8 cellular contexts compared by ENCODE assay signal in genomic region chr20:62805365-62805710, GRCh38. TPM values are rescaled to one million over a fixed set of nuclear protein-coding genes. Genes with fewer than 3 reads are reported as not detected.
DNase-seq lines count a peak whose midpoint lies in the region; ATAC-seq, FAIRE-seq and TF ChIP-seq lines count a peak whose summit lies in the region.

No MANE protein-coding gene starts in this region.

- TF ChIP-seq EP300 in ovary (IDR thresholded peaks at IDR 0.05), result no peak

- 1 to 2% (median 1%) methylated on average over 17 to 32 of the region's 32 CpGs for WGBS in heart left ventricle, 4 donors
- 0% methylated on average over 23 to 32 of the region's 32 CpGs for WGBS in ovary, 3 donors

- TF ChIP-seq CTCF in heart left ventricle (IDR thresholded peaks at IDR 0.05) (no peak), fibroblast of lung (conservative IDR thresholded peaks at IDR 0.05 in 1 of 2, IDR thresholded peaks at IDR 0.05 in 1 of 2; ENCODE audit: low read depth in 1 of 2, low read length in 2 of 2) (peak in 1 of 2 donors; percentile 11), ovary (IDR thresholded peaks at IDR 0.05) (no peak)

- H3K9me3 ChIP-seq in heart left ventricle, result no peaks in the 10 kb centered on the region
- no peaks in the 10 kb centered on the region for H3K9me3 ChIP-seq in SK-N-MC (ENCODE audit: low read depth, low read length)
- H3K9me3 ChIP-seq in fibroblast of lung (ENCODE audit: control insufficient read depth, insufficient read depth, low read depth, low read length), result no peaks in the 10 kb centered on the region
- H3K9me3 ChIP-seq in ovary, result no peaks in the 10 kb centered on the region

- peaks cover 26% of the 10 kb centered on the region for H3K79me2 ChIP-seq in fibroblast of lung (ENCODE audit: control insufficient read depth, insufficient read depth, low read length)

- H3K27me3 ChIP-seq in heart left ventricle (no peaks in the 10 kb centered on the region), fibroblast of lung (ENCODE audit: control insufficient read depth, insufficient read depth, low read length) (no peaks in the 10 kb centered on the region), ovary (no peaks in the 10 kb centered on the region)

- no peaks in the 10 kb centered on the region for H4K20me1 ChIP-seq in fibroblast of lung (ENCODE audit: control insufficient read depth, extremely low read depth, insufficient read depth, low read length)

- H3K36me3 ChIP-seq in heart left ventricle, result peaks cover under 1 to 54% (median 33%) of the 10 kb centered on the region in 9 donors
- H3K36me3 ChIP-seq in SK-N-MC (ENCODE audit: insufficient read depth, low read length), result peaks cover 18% of the 10 kb centered on the region
- peaks cover 27% of the 10 kb centered on the region for H3K36me3 ChIP-seq in fibroblast of lung (ENCODE audit: control insufficient read depth, insufficient read depth, low read length)
- H3K36me3 ChIP-seq in ovary, result no peaks in the 10 kb centered on the region

- no peak for TF ChIP-seq POLR2A in heart left ventricle (IDR thresholded peaks at IDR 0.05)
- TF ChIP-seq POLR2A in ovary (IDR thresholded peaks at IDR 0.05), result no peak

- H3K9ac ChIP-seq in SK-N-MC (ENCODE audit: insufficient read length) (peak overlapping the region; percentile 81), fibroblast of lung (ENCODE audit: insufficient read depth, low read length) (peak overlapping the region; percentile 80)

- H3K4me1 ChIP-seq in heart left ventricle (peaks cover 0 to 67% (median 40%) of the 10 kb centered on the region in 12 donors), fibroblast of lung (ENCODE audit: control insufficient read depth, extremely low read depth, insufficient read depth, low read length) (no peaks in the 10 kb centered on the region), ovary (ENCODE audit: insufficient read depth) (peaks cover 10% of the 10 kb centered on the region)

- ATAC-seq in heart left ventricle (peak in 1 of 4 donors; percentile 2), HG03025 (IDR thresholded peaks at IDR 0.05; ENCODE audit: low FRiP score, unreplicated experiment) (no peak)

- no peak for DNase-seq in heart left ventricle
- DNase-seq in cardiac septum (ENCODE audit: low spot score), result no peak
- DNase-seq in SK-N-MC (ENCODE audit: low read depth, low spot score), result no peak
- DNase-seq in fibroblast of lung (ENCODE audit: low read depth in 2 of 2), result no peak
- DNase-seq in ovary, result no peak
- no peak for DNase-seq in RCC 7860 (ENCODE audit: low spot score)
- DNase-seq in effector CD8-positive, alpha-beta T cell (lab: John Stamatoyannopoulos, UW), result no peak

- FAIRE-seq in RCC 7860 (lab: Jason Lieb, UNC), result no peak

- H2AFZ ChIP-seq in fibroblast of lung (ENCODE audit: low read length), result no peak overlapping the region

- peak overlapping the region; percentile 75 to 100 (median 96) for H3K4me3 ChIP-seq in heart left ventricle
- H3K4me3 ChIP-seq in SK-N-MC, result peak overlapping the region; percentile 91
- peak overlapping the region; percentile 66 to 86 (median 80) for H3K4me3 ChIP-seq in fibroblast of lung (replicated peaks in 1 of 4; ENCODE audit: control extremely low read depth in 1 of 4, insufficient read depth in 1 of 4, low read depth in 3 of 4, low read length in 4 of 4)
- peak overlapping the region; percentile 79 for H3K4me3 ChIP-seq in ovary

- intact Hi-C loops in heart left ventricle (cut with DNase I), result loop anchor here in 7 of 10 donors (1.0 to 10.0 kb wide), 7 partner anchors 128 to 501 kb away; partner anchors contain the start of gene ADRM1 (in 1 of the 7)
- intact Hi-C loops in cardiac septum (cut with DNase I), result loop anchor here (5.0 kb wide), 1 partner anchor 138 kb away; no protein-coding TSS in a partner anchor
- intact Hi-C loops in ovary (cut with DNase I), result loop anchor here in 2 of 4 donors (5.0 kb wide), 1 partner anchor 138 kb away; no protein-coding TSS in a partner anchor

- H3K4me2 ChIP-seq in fibroblast of lung (ENCODE audit: extremely low read depth, insufficient read depth, low read length), result peak overlapping the region; percentile 88

- peak overlapping the region; percentile 63 to 95 (median 90) for H3K27ac ChIP-seq in heart left ventricle
- no peak overlapping the region for H3K27ac ChIP-seq in SK-N-MC
- peak overlapping the region; percentile 68 for H3K27ac ChIP-seq in fibroblast of lung (ENCODE audit: insufficient read depth, low read length)
- peak overlapping the region; percentile 73 to 85 for H3K27ac ChIP-seq in ovary

RNA-seq across cellular contexts. Expression of gene OGFR, which starts 0.7 kb away (rescaled TPM):
- total RNA-seq in heart left ventricle (10 to 100 TPM; 14.9 to 46.9 (median 19.2) TPM), cardiac septum (16.4 TPM), fibroblast of lung (30.8 and 34.0 TPM in 2 replicates), ovary (10 to 100 TPM; 40.3 to 52.9 (median 45.4) TPM)
- polyA plus RNA-seq in heart left ventricle (10 to 100 TPM; 23.6 to 25.3 TPM), fibroblast of lung (19.7 and 25.9 TPM in 2 replicates), ovary (10 to 100 TPM; 28.6 to 43.0 TPM)
- polyA plus RNA-seq in fibroblast of lung (2012), result 29.3 and 39.7 TPM in 2 replicates
- 7.3 and 8.1 TPM in 2 replicates for polyA minus RNA-seq in fibroblast of lung (ENCODE audit: low replicate concordance)

RNA-seq across cellular contexts. Expression of gene MRGBP, which starts 9.1 kb away (rescaled TPM):
- total RNA-seq in heart left ventricle (10 to 100 TPM in 1 of 9 donors, 1 to 10 TPM in 8; 7.2 to 10.5 (median 8.7) TPM), cardiac septum (7.9 TPM), fibroblast of lung (18.5 and 20.3 TPM in 2 replicates), ovary (10 to 100 TPM in 5 of 7 donors, 1 to 10 TPM in 2; 7.9 to 15.2 (median 12.6) TPM)
- polyA plus RNA-seq in heart left ventricle (10 to 100 TPM in 1 of 2 donors, 1 to 10 TPM in 1; 7.1 to 10.2 TPM), fibroblast of lung (13.1 and 15.2 TPM in 2 replicates), ovary (10 to 100 TPM in 1 of 2 donors, 1 to 10 TPM in 1; 6.2 to 11.3 TPM)
- polyA plus RNA-seq in fibroblast of lung (2012), result 12.6 and 17.4 TPM in 2 replicates
- polyA minus RNA-seq in fibroblast of lung (ENCODE audit: low replicate concordance), result 4.7 and 17.0 TPM in 2 replicates

RNA-seq across cellular contexts. Expression of gene COL9A3, which starts 11.5 kb away (rescaled TPM):
- total RNA-seq in heart left ventricle (1 to 10 TPM in 8 of 9 donors, under 1 TPM in 1; 0.67 to 6.0 (median 1.9) TPM), cardiac septum (0.94 TPM), fibroblast of lung (0.17 and 1.3 TPM in 2 replicates), ovary (1 to 10 TPM in 5 of 7 donors, under 1 TPM in 1, not detected in 1; 0.83 to 2.6 (median 1.6) TPM)
- polyA plus RNA-seq in heart left ventricle (1 to 10 TPM; 2.0 to 4.7 TPM), fibroblast of lung (0.17 and 0.59 TPM in 2 replicates), ovary (1 to 10 TPM in 1 of 2 donors, under 1 TPM in 1; 0.65 to 3.0 TPM)
- polyA plus RNA-seq in fibroblast of lung (2012), result 0.49 and 1.3 TPM in 2 replicates
- not detected in 2 replicates for polyA minus RNA-seq in fibroblast of lung (ENCODE audit: low replicate concordance)

RNA-seq across cellular contexts. Expression of gene TCFL5, which starts 56.3 kb away (rescaled TPM):
- total RNA-seq in heart left ventricle, result 1 to 10 TPM; 4.5 to 8.2 (median 6.1) TPM
- polyA plus RNA-seq in heart left ventricle, result 1 to 10 TPM; 2.5 to 3.7 TPM
- 7.8 TPM for total RNA-seq in cardiac septum
- 13.7 and 15.2 TPM in 2 replicates for total RNA-seq in fibroblast of lung
- polyA plus RNA-seq in fibroblast of lung, result 9.8 and 11.1 TPM in 2 replicates
- 8.3 and 8.9 TPM in 2 replicates for polyA plus RNA-seq in fibroblast of lung (2012)
- 0.89 and 0.94 TPM in 2 replicates for polyA minus RNA-seq in fibroblast of lung (ENCODE audit: low replicate concordance)
- 10 to 100 TPM in 5 of 7 donors, 1 to 10 TPM in 2; 8.5 to 17.9 (median 15.0) TPM for total RNA-seq in ovary
- 10 to 100 TPM in 1 of 2 donors, 1 to 10 TPM in 1; 8.1 to 10.5 TPM for polyA plus RNA-seq in ovary
